8 cellular contexts compared by ENCODE assay signal in genomic region chr20:20780127-20780822, GRCh38.
DNase-seq lines count a peak whose midpoint lies in the region; ATAC-seq, FAIRE-seq and TF ChIP-seq lines count a peak whose summit lies in the region.

No MANE protein-coding gene starts in this region.

- H2BK20ac ChIP-seq in H1 (ENCODE audit: low read length), result no peak overlapping the region

- no peaks in the 10 kb centered on the region for H3K36me3 ChIP-seq in H1 (ENCODE audit: control insufficient read depth in 2 of 4, insufficient read depth in 4 of 4, low read length in 3 of 4)

- no peaks in the 10 kb centered on the region for H3K4me1 ChIP-seq in H1 (replicated peaks in 1 of 4; ENCODE audit: control insufficient read depth in 3 of 4, insufficient read depth in 4 of 4, low read length in 3 of 4)

- no peak for TF ChIP-seq POLR2A in H1 (IDR thresholded peaks at IDR 0.05; ENCODE audit: control extremely low read depth in 1 of 2, low read depth in 2 of 2, low read length in 2 of 2)

- no peak overlapping the region for H3K27ac ChIP-seq in H1 (ENCODE audit: low read depth, low read length)

- no peak for TF ChIP-seq EP300 in H1 (IDR thresholded peaks at IDR 0.05; ENCODE audit: borderline replicate concordance in 1 of 2, low read depth in 2 of 2, low read length in 2 of 2)

- H2BK15ac ChIP-seq in H1 (ENCODE audit: low read length), result no peak overlapping the region

- TF ChIP-seq RAD21 in H1 (IDR thresholded peaks at IDR 0.05 in 1 of 2, conservative IDR thresholded peaks at IDR 0.05 in 1 of 2; ENCODE audit: low read depth in 2 of 2, low read length in 2 of 2), result no peak

- H4K91ac ChIP-seq in H1 (replicated peaks; ENCODE audit: insufficient read length, low read length), result no peak overlapping the region

- H3K9me3 Mint-ChIP-seq in stimulated activated naive CD8-positive, alpha-beta T cell treated with anti-CD3 and anti-CD28 coated beads, Interleukin-15, amount 100 ng/mL, for 72 hours, result no peaks in the 10 kb centered on the region
- no peaks in the 10 kb centered on the region for H3K9me3 Mint-ChIP-seq in natural killer cell treated with Interleukin-12 subunit alpha and Interleukin-12 subunit beta and Interleukin-15 and Interleukin-18, amount 100 ng/mL, for 72 hours

- H3K18ac ChIP-seq in H1 (ENCODE audit: extremely low read depth, low read length), result no peak overlapping the region

- no peak for FAIRE-seq in H1 (lab: Jason Lieb, UNC)

- no peak overlapping the region for H3K23ac ChIP-seq in H1 (ENCODE audit: insufficient read length)

- no peak overlapping the region for H3K14ac ChIP-seq in H1 (ENCODE audit: insufficient read length)

- H3K23me2 ChIP-seq in H1 (ENCODE audit: low read depth, low read length), result no peaks in the 10 kb centered on the region

- H3K9ac ChIP-seq in H1 (replicated peaks in 1 of 4; ENCODE audit: extremely low read depth in 1 of 4, low read depth in 3 of 4, low read length in 3 of 4), result no peak overlapping the region

- H3K27ac Mint-ChIP-seq in stimulated activated naive CD8-positive, alpha-beta T cell treated with anti-CD3 and anti-CD28 coated beads, Interleukin-15, amount 100 ng/mL, for 72 hours, result no peak overlapping the region
- H3K27ac Mint-ChIP-seq in natural killer cell treated with Interleukin-12 subunit alpha and Interleukin-12 subunit beta and Interleukin-15 and Interleukin-18, amount 100 ng/mL, for 72 hours, result no peak overlapping the region

- H3K4ac ChIP-seq in H1 (replicated peaks; ENCODE audit: insufficient read length, low read depth, low read length), result no peak overlapping the region

- H3K4me2 ChIP-seq in H1 (ENCODE audit: insufficient read depth in 1 of 2, low read depth in 2 of 2, low read length in 2 of 2), result no peak overlapping the region

- H4K20me1 ChIP-seq in H1 (replicated peaks in 1 of 2; ENCODE audit: control insufficient read depth in 1 of 2, insufficient read depth in 2 of 2, low read length in 2 of 2), result no peaks in the 10 kb centered on the region

- no peak overlapping the region for H2BK5ac ChIP-seq in H1 (ENCODE audit: low read depth, low read length)

- H3K79me1 ChIP-seq in H1 (ENCODE audit: low read depth, low read length), result no peaks in the 10 kb centered on the region

- no peak for DNase-seq in stimulated activated naive CD8-positive, alpha-beta T cell treated with anti-CD3 and anti-CD28 coated beads, Interleukin-15, amount 100 ng/mL, for 72 hours
- DNase-seq in stimulated activated naive CD8-positive, alpha-beta T cell treated with anti-CD3 and anti-CD28 coated beads, Interleukin-15, Interleukin-2, amounts not matched to agents 100 U/mL and 50 U/mL, for 24 hours, result no peak
- DNase-seq in NCI-H2107 treated with DMSO at 0.1 percent for 48 hours (lab: John Stamatoyannopoulos, UW; ENCODE audit: unreplicated experiment), result peak; percentile 74
- DNase-seq in H1 (ENCODE audit: low read depth in 1 of 2, low spot score in 2 of 2), result no peak
- peak; percentile 80 for DNase-seq in natural killer cell treated with Interleukin-12 subunit alpha and Interleukin-12 subunit beta and Interleukin-15 and Interleukin-18, amount 100 ng/mL, for 72 hours (ENCODE audit: low spot score)
- no peak for DNase-seq in stimulated activated CD4-positive, alpha-beta T cell treated with anti-CD3 and anti-CD28 coated beads, Interleukin-4, amount 100 ng/mL, for 1 hour

- 83% methylated on average over 7 of the region's 7 CpGs; no CpG with 5 or more reads in 1 of the 2 experiments for WGBS in H1 (ENCODE audit: extremely low coverage in 1 of 2, insufficient coverage in 1 of 2, insufficient read length in 1 of 2, insufficient replicate concordance in 2 of 2, low coverage in 1 of 2, low lambda C conversion rate in 2 of 2, missing lambda C conversion rate in 1 of 2), 2 experiments

- H2BK12ac ChIP-seq in H1 (ENCODE audit: low read depth, low read length), result no peak overlapping the region

- no peak overlapping the region for H2AK5ac ChIP-seq in H1 (ENCODE audit: low read depth, low read length)

- H3K9me3 ChIP-seq in H1 (ENCODE audit: insufficient read depth in 2 of 2, low read depth in 1 of 2, low read length in 1 of 2), result no peaks in the 10 kb centered on the region; a peak in 1 of 4 replicates

- H3K27me3 Mint-ChIP-seq in stimulated activated naive CD8-positive, alpha-beta T cell treated with anti-CD3 and anti-CD28 coated beads, Interleukin-15, amount 100 ng/mL, for 72 hours, result peaks cover 8% of the 10 kb centered on the region
- H3K27me3 Mint-ChIP-seq in natural killer cell treated with Interleukin-12 subunit alpha and Interleukin-12 subunit beta and Interleukin-15 and Interleukin-18, amount 100 ng/mL, for 72 hours, result peaks cover 0 to 2% of the 10 kb centered on the region in 2 donors

- no peaks in the 10 kb centered on the region for H3K36me3 Mint-ChIP-seq in natural killer cell treated with Interleukin-12 subunit alpha and Interleukin-12 subunit beta and Interleukin-15 and Interleukin-18, amount 100 ng/mL, for 72 hours

- H2BK120ac ChIP-seq in H1 (replicated peaks; ENCODE audit: low read depth, low read length), result no peak overlapping the region

- H3K4me3 ChIP-seq in H1 (ENCODE audit: extremely low read depth in 1 of 4, insufficient read depth in 2 of 4, low read depth in 3 of 4, low read length in 4 of 4), result no peak overlapping the region

- no peak overlapping the region for H4K5ac ChIP-seq in H1 (ENCODE audit: insufficient read length, low read depth, low read length)

- no peak overlapping the region for H4K8ac ChIP-seq in H1 (ENCODE audit: extremely low read depth, insufficient read depth, low read length)

- POLR2A ChIA-PET in H1 (lab: Charles Lee; ENCODE audit: partially characterized antibody), result interaction anchor here (0.6 kb wide), 1 partner anchor 88 kb away, joined by 3 read pairs; no protein-coding TSS in a partner anchor

- no peak overlapping the region for H3K56ac ChIP-seq in H1 (replicated peaks; ENCODE audit: insufficient read length, low read depth, low read length)

- no peak overlapping the region for H3K4me3 Mint-ChIP-seq in stimulated activated naive CD8-positive, alpha-beta T cell treated with anti-CD3 and anti-CD28 coated beads, Interleukin-15, amount 100 ng/mL, for 72 hours
- no peak overlapping the region for H3K4me3 Mint-ChIP-seq in natural killer cell treated with Interleukin-12 subunit alpha and Interleukin-12 subunit beta and Interleukin-15 and Interleukin-18, amount 100 ng/mL, for 72 hours

- no peaks in the 10 kb centered on the region for H3K4me1 Mint-ChIP-seq in stimulated activated naive CD8-positive, alpha-beta T cell treated with anti-CD3 and anti-CD28 coated beads, Interleukin-15, amount 100 ng/mL, for 72 hours
- peaks cover 8 to 15% of the 10 kb centered on the region in 2 donors for H3K4me1 Mint-ChIP-seq in natural killer cell treated with Interleukin-12 subunit alpha and Interleukin-12 subunit beta and Interleukin-15 and Interleukin-18, amount 100 ng/mL, for 72 hours (ENCODE audit: low read depth in 2 of 2)

- H3K27me3 ChIP-seq in H1 (replicated peaks in 1 of 4; ENCODE audit: control insufficient read depth in 3 of 4, extremely low read depth in 1 of 4, insufficient read depth in 3 of 4, low read length in 3 of 4), result no peaks in the 10 kb centered on the region

- peak; percentile 45 for ATAC-seq in stimulated activated naive CD8-positive, alpha-beta T cell treated with anti-CD3 and anti-CD28 coated beads, Interleukin-15, amount 100 ng/mL, for 72 hours
- ATAC-seq in stimulated activated naive CD8-positive, alpha-beta T cell treated with anti-CD3 and anti-CD28 coated beads, Interleukin-15, Interleukin-2, amounts not matched to agents 100 U/mL and 50 U/mL, for 24 hours, result no peak
- peak; percentile 91 to 95 for ATAC-seq in natural killer cell treated with Interleukin-12 subunit alpha and Interleukin-12 subunit beta and Interleukin-15 and Interleukin-18, amount 100 ng/mL, for 72 hours
- no peak for ATAC-seq in HG03025 (IDR thresholded peaks at IDR 0.05; ENCODE audit: low FRiP score, unreplicated experiment)
- ATAC-seq in GM21737 (IDR thresholded peaks at IDR 0.05; ENCODE audit: unreplicated experiment), result no peak

- no peak overlapping the region; the same call in 1 of the 2 replicates for H2AFZ ChIP-seq in H1 (ENCODE audit: low read length)

- CTCF ChIA-PET in H1 (lab: Charles Lee; ENCODE audit: partially characterized antibody), result interaction anchor here (0.6 to 1.4 kb wide), 3 partner anchors 45 to 508 kb away, joined by 4 to 6 read pairs (median 5); no protein-coding TSS in a partner anchor

- no peaks in the 10 kb centered on the region for H3K79me2 ChIP-seq in H1 (ENCODE audit: control insufficient read depth in 1 of 2, insufficient read depth in 2 of 2, low read length in 2 of 2)

- no peak for TF ChIP-seq CTCF in H1 (IDR thresholded peaks at IDR 0.05; ENCODE audit: control extremely low read depth in 1 of 3, insufficient read depth in 1 of 3, low read depth in 1 of 3, low read length in 3 of 3)

TF ChIP-seq in H1, 55 proteins besides CTCF, POLR2A, EP300 and RAD21:
- TF ChIP-seq TCF12 (IDR thresholded peaks at IDR 0.05; ENCODE audit: low read depth, low read length) (no peak), MAX (IDR thresholded peaks at IDR 0.05) (no peak), CEBPB (IDR thresholded peaks at IDR 0.05; ENCODE audit: low read depth, low read length) (peak; percentile 95)

Comparison
In these comparisons a context has a peak if more than half of its experiments do, and no peak if none do; other contexts are left out.
1. ATAC-seq: peak in stimulated activated naive CD8-positive, alpha-beta T cell treated with anti-CD3 and anti-CD28 coated beads, Interleukin-15, amount 100 ng/mL, for 72 hours (single experiment) and natural killer cell treated with Interleukin-12 subunit alpha and Interleukin-12 subunit beta and Interleukin-15 and Interleukin-18, amount 100 ng/mL, for 72 hours (2 of 2); none in stimulated activated naive CD8-positive, alpha-beta T cell treated with anti-CD3 and anti-CD28 coated beads, Interleukin-15, Interleukin-2, amounts not matched to agents 100 U/mL and 50 U/mL, for 24 hours (single experiment), HG03025 (single experiment) and GM21737 (single experiment).
2. DNase-seq: peak in NCI-H2107 treated with DMSO at 0.1 percent for 48 hours (single experiment) and natural killer cell treated with Interleukin-12 subunit alpha and Interleukin-12 subunit beta and Interleukin-15 and Interleukin-18, amount 100 ng/mL, for 72 hours (single experiment); none in stimulated activated naive CD8-positive, alpha-beta T cell treated with anti-CD3 and anti-CD28 coated beads, Interleukin-15, amount 100 ng/mL, for 72 hours (0 of 2), stimulated activated naive CD8-positive, alpha-beta T cell treated with anti-CD3 and anti-CD28 coated beads, Interleukin-15, Interleukin-2, amounts not matched to agents 100 U/mL and 50 U/mL, for 24 hours (single experiment), H1 (0 of 2) and stimulated activated CD4-positive, alpha-beta T cell treated with anti-CD3 and anti-CD28 coated beads, Interleukin-4, amount 100 ng/mL, for 1 hour (single experiment).